In the genomic region with DNA sequence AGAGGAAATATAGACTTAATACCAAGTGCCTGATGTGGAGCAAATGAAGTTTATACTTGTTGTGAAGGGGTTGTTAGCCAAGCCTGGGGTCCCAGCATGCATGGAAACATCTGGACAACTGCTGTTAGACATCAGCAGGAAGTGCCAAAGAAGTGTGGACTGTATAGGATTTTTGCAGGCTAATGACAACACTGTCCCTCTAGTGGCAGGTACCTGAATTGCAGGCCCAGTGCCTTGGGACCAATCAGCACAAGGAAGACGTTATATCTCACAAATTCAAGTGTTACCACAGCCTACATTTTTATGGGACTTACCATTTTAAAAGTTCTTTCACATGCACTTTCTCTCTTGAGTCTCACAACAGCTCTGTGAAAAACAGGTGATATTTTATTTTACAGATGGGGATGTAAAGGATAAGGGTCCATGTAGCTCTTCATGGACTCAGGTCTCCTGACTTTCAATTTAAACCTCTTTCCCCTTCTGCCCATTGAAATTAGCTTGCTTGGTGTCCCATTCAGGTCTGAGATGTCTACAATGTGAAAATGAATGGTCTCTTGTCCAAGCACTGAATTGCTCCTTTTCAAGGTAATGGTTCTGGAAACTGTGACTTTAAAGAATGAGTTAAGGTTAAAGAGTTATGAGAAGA, we compare ENCODE assay signal across 8 cellular contexts.
DNase-seq lines count a peak whose midpoint lies in the region; ATAC-seq, FAIRE-seq and TF ChIP-seq lines count a peak whose summit lies in the region.

No MANE protein-coding gene starts in this region.

- H3K27me3 ChIP-seq in GM06990 (replicated peaks; ENCODE audit: control insufficient read depth, insufficient read depth, low read length) = no peaks in the 10 kb centered on the region; the same call in 1 of the 2 replicates

- H3K9ac ChIP-seq in kidney (ENCODE audit: low read length in 2 of 2) = no peak overlapping the region

- no peaks in the 10 kb centered on the region for H3K9me3 Mint-ChIP-seq in stimulated activated memory B cell treated with anti-CD40 and anti-IgM and Interleukin-4, amounts not matched to agents 10 μg/mL and 1 μg/mL and 100 μg/mL, for 72 hours

- in situ Hi-C loops in astrocyte of the cerebellum (cut with HindIII; ENCODE audit: low sequenced_read_pairs) = no loop called here

- no peak for ATAC-seq in HG02610 (IDR thresholded peaks at IDR 0.05; ENCODE audit: unreplicated experiment)
- no peak for ATAC-seq in stimulated activated memory B cell treated with anti-CD40 and anti-IgM and Interleukin-4, amounts not matched to agents 10 μg/mL and 1 μg/mL and 100 μg/mL, for 72 hours

- H3K27ac Mint-ChIP-seq in stimulated activated memory B cell treated with anti-CD40 and anti-IgM and Interleukin-4, amounts not matched to agents 10 μg/mL and 1 μg/mL and 100 μg/mL, for 72 hours = no peak overlapping the region

- H3K36me3 ChIP-seq in GM06990 (ENCODE audit: control insufficient read depth, insufficient read depth, low read length) (no peaks in the 10 kb centered on the region), kidney (ENCODE audit: control insufficient read depth in 1 of 2, insufficient read depth in 2 of 2, low read length in 2 of 2) (no peaks in the 10 kb centered on the region)

- H3K36me3 Mint-ChIP-seq in stimulated activated memory B cell treated with anti-CD40 and anti-IgM and Interleukin-4, amounts not matched to agents 10 μg/mL and 1 μg/mL and 100 μg/mL, for 72 hours = no peaks in the 10 kb centered on the region

- H3K27me3 Mint-ChIP-seq in stimulated activated memory B cell treated with anti-CD40 and anti-IgM and Interleukin-4, amounts not matched to agents 10 μg/mL and 1 μg/mL and 100 μg/mL, for 72 hours = peaks cover 31% of the 10 kb centered on the region

- H3K27ac ChIP-seq in kidney (ENCODE audit: low read depth in 2 of 2, low read length in 2 of 2) = no peak overlapping the region

- FAIRE-seq in kidney (lab: Jason Lieb, UNC) = no peak

- H3K4me1 Mint-ChIP-seq in stimulated activated memory B cell treated with anti-CD40 and anti-IgM and Interleukin-4, amounts not matched to agents 10 μg/mL and 1 μg/mL and 100 μg/mL, for 72 hours = no peaks in the 10 kb centered on the region

- H3K4me1 ChIP-seq in kidney (ENCODE audit: control insufficient read depth in 1 of 2, insufficient read depth in 1 of 2, low read depth in 1 of 2, low read length in 2 of 2) = peaks cover 0 to 5% of the 10 kb centered on the region in 2 donors

- no peak for DNase-seq in GM06990 (ENCODE audit: extremely low read depth, insufficient read length)
- peak; percentile 85 for DNase-seq in HT-29 (ENCODE audit: low spot score)
- DNase-seq in T-helper 1 cell = peak in 4 of 5 donors; percentile 12 to 41 (median 23)
- DNase-seq in astrocyte of the cerebellum (ENCODE audit: low read depth) = no peak
- DNase-seq in kidney = no peak
- peak; percentile 35 for DNase-seq in stimulated activated CD8-positive, alpha-beta memory T cell treated with anti-CD3 and anti-CD28 coated beads, Interleukin-15, amount 100 ng/mL, for 1 hour (ENCODE audit: low read depth)

- intact Hi-C loops in kidney (cut with DNase I) = no loop called here

- TF ChIP-seq CTCF in GM06990 (IDR thresholded peaks at IDR 0.05; ENCODE audit: insufficient read depth, low read length, poor library complexity, severe bottlenecking) = peak; percentile 93
- TF ChIP-seq CTCF in astrocyte of the cerebellum (IDR thresholded peaks at IDR 0.05; ENCODE audit: low read depth, low read length, missing control alignments) = peak; percentile 82
- TF ChIP-seq CTCF in kidney (IDR thresholded peaks at IDR 0.05; ENCODE audit: borderline replicate concordance, extremely low read depth, insufficient read depth) = peak; percentile 87

- H3K9me3 ChIP-seq in kidney (ENCODE audit: control insufficient read depth in 1 of 2, low read length in 2 of 2) = peaks cover 0 to 4% of the 10 kb centered on the region in 2 donors

- H3K4me3 Mint-ChIP-seq in stimulated activated memory B cell treated with anti-CD40 and anti-IgM and Interleukin-4, amounts not matched to agents 10 μg/mL and 1 μg/mL and 100 μg/mL, for 72 hours = no peak overlapping the region

- H3K4me3 ChIP-seq in GM06990 (replicated peaks; ENCODE audit: low read depth, low read length) (no peak overlapping the region), astrocyte of the cerebellum (ENCODE audit: low read depth, low read length) (no peak overlapping the region), kidney (ENCODE audit: low read length in 2 of 2) (no peak overlapping the region)

Comparison
In these comparisons a context has a peak if more than half of its experiments do, and no peak if none do; other contexts are left out.
1. DNase-seq: peak in HT-29 (single experiment), T-helper 1 cell (4 of 5) and stimulated activated CD8-positive, alpha-beta memory T cell treated with anti-CD3 and anti-CD28 coated beads, Interleukin-15, amount 100 ng/mL, for 1 hour (single experiment); none in GM06990 (single experiment), astrocyte of the cerebellum (single experiment) and kidney (single experiment).
2. Peak in every context shown above with its lines, with median percentiles within 50 percentile points of each other: CTCF ChIP-seq.